8 cellular contexts compared by ENCODE assay signal in genomic region chr22:33922268-33922667, GRCh38. TPM values are rescaled to one million over a fixed set of nuclear protein-coding genes. Genes with fewer than 3 reads are reported as not detected.
DNase-seq lines count a peak whose midpoint lies in the region; ATAC-seq and TF ChIP-seq lines count a peak whose summit lies in the region.

No MANE protein-coding gene starts in this region.

- no peak for ATAC-seq in Right ventricle myocardium superior (ENCODE audit: poor library complexity)
- ATAC-seq in Right ventricle myocardium inferior, result no peak
- ATAC-seq in activated CD8-positive, alpha-beta memory T cell treated with anti-CD3 and anti-CD28 coated beads, Interleukin-2, amount 10 ng/mL, durations not matched to agents 7 days and 5 days, result no peak
- no peak for ATAC-seq in HG03097 (IDR thresholded peaks at IDR 0.05; ENCODE audit: low FRiP score, unreplicated experiment)
- no peak for ATAC-seq in HG02884 (IDR thresholded peaks at IDR 0.05; ENCODE audit: unreplicated experiment)

- H3K4me3 Mint-ChIP-seq in activated CD8-positive, alpha-beta memory T cell treated with anti-CD3 and anti-CD28 coated beads, Interleukin-2, amount 10 ng/mL, durations not matched to agents 7 days and 5 days, result peak overlapping the region; percentile 26
- peak overlapping the region; percentile 86 for H3K4me3 Mint-ChIP-seq in osteocyte (ENCODE audit: unreplicated experiment)

- intact Hi-C loops in Right ventricle myocardium superior (cut with DNase I), result loop anchor here (5.0 to 10.0 kb wide), 2 partner anchors 185 to 1103 kb away; no protein-coding TSS in a partner anchor
- intact Hi-C loops in Right ventricle myocardium inferior (cut with DNase I), result loop anchor here (2.0 to 10.0 kb wide), 6 partner anchors 140 to 620 kb away; no protein-coding TSS in a partner anchor

- H3K4me1 Mint-ChIP-seq in activated CD8-positive, alpha-beta memory T cell treated with anti-CD3 and anti-CD28 coated beads, Interleukin-2, amount 10 ng/mL, durations not matched to agents 7 days and 5 days, result peaks cover 10% of the 10 kb centered on the region
- H3K4me1 Mint-ChIP-seq in osteocyte (ENCODE audit: unreplicated experiment), result peaks cover 30% of the 10 kb centered on the region

- no peak for TF ChIP-seq CTCF in osteocyte (IDR thresholded peaks at IDR 0.05)

- DNase-seq in Right ventricle myocardium superior (peak; percentile 46), Right ventricle myocardium inferior (ENCODE audit: missing footprints) (no peak), glomerular visceral epithelial cell (ENCODE audit: extremely low spot score) (peak; percentile 21), osteocyte (ENCODE audit: extremely low spot score, unreplicated experiment) (no peak), SIG-M5 treated with dmso at 0.1 percent for 504 hours (lab: John Stamatoyannopoulos, UW; ENCODE audit: unreplicated experiment) (no peak)
- no peak for DNase-seq in activated CD8-positive, alpha-beta memory T cell treated with anti-CD3 and anti-CD28 coated beads, Interleukin-2, amount 10 ng/mL, durations not matched to agents 7 days and 5 days

- CTCF ChIA-PET in activated CD8-positive, alpha-beta memory T cell treated with anti-CD3 and anti-CD28 coated beads, Interleukin-2, amount 10 ng/mL, durations not matched to agents 7 days and 5 days (lab: Charles Lee), result interaction anchor here (0.9 kb wide), 1 partner anchor 9 kb away, joined by 3 read pairs; no protein-coding TSS in a partner anchor

- H3K27ac Mint-ChIP-seq in activated CD8-positive, alpha-beta memory T cell treated with anti-CD3 and anti-CD28 coated beads, Interleukin-2, amount 10 ng/mL, durations not matched to agents 7 days and 5 days, result no peak overlapping the region
- H3K27ac Mint-ChIP-seq in osteocyte (ENCODE audit: unreplicated experiment), result peak overlapping the region; percentile 71

- peaks cover 2% of the 10 kb centered on the region for H3K36me3 Mint-ChIP-seq in activated CD8-positive, alpha-beta memory T cell treated with anti-CD3 and anti-CD28 coated beads, Interleukin-2, amount 10 ng/mL, durations not matched to agents 7 days and 5 days
- H3K36me3 Mint-ChIP-seq in osteocyte (ENCODE audit: unreplicated experiment), result no peaks in the 10 kb centered on the region

- H3K9me3 Mint-ChIP-seq in activated CD8-positive, alpha-beta memory T cell treated with anti-CD3 and anti-CD28 coated beads, Interleukin-2, amount 10 ng/mL, durations not matched to agents 7 days and 5 days (ENCODE audit: low read depth), result no peaks in the 10 kb centered on the region
- H3K9me3 Mint-ChIP-seq in osteocyte (ENCODE audit: unreplicated experiment), result no peaks in the 10 kb centered on the region

- peaks cover 50% of the 10 kb centered on the region for H3K27me3 Mint-ChIP-seq in activated CD8-positive, alpha-beta memory T cell treated with anti-CD3 and anti-CD28 coated beads, Interleukin-2, amount 10 ng/mL, durations not matched to agents 7 days and 5 days
- peaks cover 21% of the 10 kb centered on the region for H3K27me3 Mint-ChIP-seq in osteocyte (ENCODE audit: unreplicated experiment)

RNA-seq across cellular contexts. Expression of gene LARGE1, which starts 2.0 kb away (rescaled TPM):
- total RNA-seq in Right ventricle myocardium superior (140 TPM), Right ventricle myocardium inferior (152 TPM), osteocyte (17.6 and 20.7 TPM in 2 replicates)
- 1 to 10 TPM in 1 of 2 experiments, under 1 TPM in 1; 0.58 to 1.1 TPM for total RNA-seq in activated CD8-positive, alpha-beta memory T cell treated with anti-CD3 and anti-CD28 coated beads, Interleukin-2, amount 10 ng/mL, durations not matched to agents 7 days and 5 days

Comparison
In these comparisons a context has a peak if more than half of its experiments do, and no peak if none do; other contexts are left out.
1. DNase-seq: peak in Right ventricle myocardium superior (single experiment) and glomerular visceral epithelial cell (single experiment); none in Right ventricle myocardium inferior (single experiment), activated CD8-positive, alpha-beta memory T cell treated with anti-CD3 and anti-CD28 coated beads, Interleukin-2, amount 10 ng/mL, durations not matched to agents 7 days and 5 days (single experiment), osteocyte (single experiment) and SIG-M5 treated with dmso at 0.1 percent for 504 hours (single experiment).